ENCODE assay signal across 10 cellular contexts in the genomic region with DNA sequence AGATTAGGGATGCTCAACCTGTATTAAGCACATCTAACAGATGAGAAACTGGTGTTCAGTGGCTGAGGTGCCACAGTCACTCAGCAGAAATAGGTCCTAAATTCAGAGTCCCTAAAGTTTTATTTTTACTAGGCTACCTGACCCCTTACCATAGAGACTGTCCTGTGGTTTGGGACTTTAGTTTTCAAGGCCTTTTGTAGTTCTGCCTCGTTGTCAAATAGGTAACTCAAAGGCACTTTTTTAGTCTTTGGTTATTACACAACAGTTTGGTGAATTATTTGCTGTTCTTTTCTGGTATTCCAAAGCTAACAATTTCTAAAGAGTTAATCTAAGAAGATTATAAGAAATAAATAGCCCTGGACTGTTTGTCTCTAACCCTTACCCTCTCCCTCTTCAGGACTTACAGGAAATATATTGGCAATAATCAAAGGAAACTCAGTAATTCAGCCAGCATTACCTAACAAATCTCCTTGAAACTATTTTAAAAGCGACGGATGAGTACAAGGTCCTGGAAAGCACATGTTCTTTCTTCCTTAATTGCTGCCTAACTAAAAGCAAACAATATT. TPM values are rescaled to one million over a fixed set of nuclear protein-coding genes. Genes with fewer than 3 reads are reported as not detected.
"Had no signal": no experiment of that assay in that cellular context is flagged by ENCODE, and none has a peak within 500 bp of the region (broad histone marks: within the 10 kb centered on the region; RNA-seq: fewer than 3 reads in every experiment).

No MANE protein-coding gene starts in this region.

- H3K4me2 ChIP-seq: GM23338, KMS-11 had no signal

- H3K4me3 ChIP-seq: GM23338 had no signal

- FAIRE-seq: H1, H54 had no signal

- H2AFZ ChIP-seq: GM23338 had no signal

- H3K9ac ChIP-seq: KMS-11 had no signal

- H3K27ac ChIP-seq: HL-60, KMS-11 had no signal

- DNase-seq: H9, HCEC 1CT, KBM-7 had no signal

- ATAC-seq: GM23338 had no signal

RNA-seq across cellular contexts. Expression of gene SERTM2, which starts 12.8 kb away (rescaled TPM):
- total RNA-seq: HT1080 had no signal
- polyA plus RNA-seq: IgD-negative memory B cell had no signal
